ENCODE assay signal across 1 cellular context in the genomic region with DNA sequence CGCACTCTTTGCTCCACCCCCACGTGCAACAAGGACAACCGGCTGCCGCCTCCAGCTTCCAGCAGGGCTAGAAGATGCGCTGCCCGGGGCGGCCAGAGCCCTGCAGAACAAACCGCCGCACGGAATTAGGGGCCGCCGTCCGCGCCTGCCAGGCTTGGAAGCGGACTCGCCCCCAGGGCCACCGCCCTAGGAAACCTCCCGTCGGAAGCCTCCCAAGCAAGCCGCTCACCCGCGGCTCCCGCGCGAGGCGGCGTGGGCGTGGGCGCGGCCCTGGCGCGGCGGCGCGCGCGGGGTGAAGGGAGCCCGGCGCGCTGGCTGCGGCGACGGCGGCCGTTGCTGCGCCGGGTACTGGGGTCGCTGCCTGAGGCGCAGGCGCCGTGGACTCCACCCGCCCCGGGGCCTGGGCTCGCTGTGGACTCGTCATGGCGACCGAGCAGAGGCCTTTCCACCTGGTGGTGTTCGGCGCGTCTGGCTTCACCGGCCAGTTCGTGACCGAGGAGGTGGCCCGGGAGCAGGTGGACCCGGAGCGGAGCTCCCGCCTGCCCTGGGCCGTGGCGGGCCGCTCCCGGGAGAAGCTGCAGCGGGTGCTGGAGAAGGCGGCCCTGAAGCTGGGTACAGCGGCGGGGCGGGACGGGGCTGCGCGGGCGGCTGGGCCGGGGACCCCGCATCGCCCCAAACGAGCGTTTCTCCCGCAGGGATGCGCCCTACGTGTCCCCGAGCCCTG.
TF ChIP-seq lines count a peak whose summit lies in the region.

A gene with protein sequence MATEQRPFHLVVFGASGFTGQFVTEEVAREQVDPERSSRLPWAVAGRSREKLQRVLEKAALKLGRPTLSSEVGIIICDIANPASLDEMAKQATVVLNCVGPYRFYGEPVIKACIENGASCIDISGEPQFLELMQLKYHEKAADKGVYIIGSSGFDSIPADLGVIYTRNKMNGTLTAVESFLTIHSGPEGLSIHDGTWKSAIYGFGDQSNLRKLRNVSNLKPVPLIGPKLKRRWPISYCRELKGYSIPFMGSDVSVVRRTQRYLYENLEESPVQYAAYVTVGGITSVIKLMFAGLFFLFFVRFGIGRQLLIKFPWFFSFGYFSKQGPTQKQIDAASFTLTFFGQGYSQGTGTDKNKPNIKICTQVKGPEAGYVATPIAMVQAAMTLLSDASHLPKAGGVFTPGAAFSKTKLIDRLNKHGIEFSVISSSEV (plus strand): TSS at position 409 of the 724 bp plus-strand sequence. CDS start 14 bp downstream, at position 423.

TF ChIP-seq in HepG2, 621 proteins besides CTCF, POLR2A, EP300 and RAD21 (continued from another document and continues in another):
- TF ChIP-seq, protein P1, sequence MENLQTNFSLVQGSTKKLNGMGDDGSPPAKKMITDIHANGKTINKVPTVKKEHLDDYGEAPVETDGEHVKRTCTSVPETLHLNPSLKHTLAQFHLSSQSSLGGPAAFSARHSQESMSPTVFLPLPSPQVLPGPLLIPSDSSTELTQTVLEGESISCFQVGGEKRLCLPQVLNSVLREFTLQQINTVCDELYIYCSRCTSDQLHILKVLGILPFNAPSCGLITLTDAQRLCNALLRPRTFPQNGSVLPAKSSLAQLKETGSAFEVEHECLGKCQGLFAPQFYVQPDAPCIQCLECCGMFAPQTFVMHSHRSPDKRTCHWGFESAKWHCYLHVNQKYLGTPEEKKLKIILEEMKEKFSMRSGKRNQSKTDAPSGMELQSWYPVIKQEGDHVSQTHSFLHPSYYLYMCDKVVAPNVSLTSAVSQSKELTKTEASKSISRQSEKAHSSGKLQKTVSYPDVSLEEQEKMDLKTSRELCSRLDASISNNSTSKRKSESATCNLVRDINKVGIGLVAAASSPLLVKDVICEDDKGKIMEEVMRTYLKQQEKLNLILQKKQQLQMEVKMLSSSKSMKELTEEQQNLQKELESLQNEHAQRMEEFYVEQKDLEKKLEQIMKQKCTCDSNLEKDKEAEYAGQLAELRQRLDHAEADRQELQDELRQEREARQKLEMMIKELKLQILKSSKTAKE (CRISPR knock-in tag; IDR thresholded peaks at IDR 0.05; ENCODE audit: borderline replicate concordance): no peak
- TF ChIP-seq, protein P2, sequence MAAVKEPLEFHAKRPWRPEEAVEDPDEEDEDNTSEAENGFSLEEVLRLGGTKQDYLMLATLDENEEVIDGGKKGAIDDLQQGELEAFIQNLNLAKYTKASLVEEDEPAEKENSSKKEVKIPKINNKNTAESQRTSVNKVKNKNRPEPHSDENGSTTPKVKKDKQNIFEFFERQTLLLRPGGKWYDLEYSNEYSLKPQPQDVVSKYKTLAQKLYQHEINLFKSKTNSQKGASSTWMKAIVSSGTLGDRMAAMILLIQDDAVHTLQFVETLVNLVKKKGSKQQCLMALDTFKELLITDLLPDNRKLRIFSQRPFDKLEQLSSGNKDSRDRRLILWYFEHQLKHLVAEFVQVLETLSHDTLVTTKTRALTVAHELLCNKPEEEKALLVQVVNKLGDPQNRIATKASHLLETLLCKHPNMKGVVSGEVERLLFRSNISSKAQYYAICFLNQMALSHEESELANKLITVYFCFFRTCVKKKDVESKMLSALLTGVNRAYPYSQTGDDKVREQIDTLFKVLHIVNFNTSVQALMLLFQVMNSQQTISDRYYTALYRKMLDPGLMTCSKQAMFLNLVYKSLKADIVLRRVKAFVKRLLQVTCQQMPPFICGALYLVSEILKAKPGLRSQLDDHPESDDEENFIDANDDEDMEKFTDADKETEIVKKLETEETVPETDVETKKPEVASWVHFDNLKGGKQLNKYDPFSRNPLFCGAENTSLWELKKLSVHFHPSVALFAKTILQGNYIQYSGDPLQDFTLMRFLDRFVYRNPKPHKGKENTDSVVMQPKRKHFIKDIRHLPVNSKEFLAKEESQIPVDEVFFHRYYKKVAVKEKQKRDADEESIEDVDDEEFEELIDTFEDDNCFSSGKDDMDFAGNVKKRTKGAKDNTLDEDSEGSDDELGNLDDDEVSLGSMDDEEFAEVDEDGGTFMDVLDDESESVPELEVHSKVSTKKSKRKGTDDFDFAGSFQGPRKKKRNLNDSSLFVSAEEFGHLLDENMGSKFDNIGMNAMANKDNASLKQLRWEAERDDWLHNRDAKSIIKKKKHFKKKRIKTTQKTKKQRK (IDR thresholded peaks at IDR 0.05; ENCODE audit: low read length): no peak
- TF ChIP-seq KLF15 (CRISPR knock-in tag; IDR thresholded peaks at IDR 0.05; ENCODE audit: borderline replicate concordance) (0 out of 2 replicates have a peak, but pooled peaks have one; percentile 56), SAFB2 (CRISPR knock-in tag; IDR thresholded peaks at IDR 0.05; ENCODE audit: borderline replicate concordance, low read depth) (no peak), TOE1 (CRISPR knock-in tag; IDR thresholded peaks at IDR 0.05) (no peak), TAF15 (IDR thresholded peaks at IDR 0.05; ENCODE audit: low read depth, low read length, poor library complexity, severe bottlenecking) (no peak), JDP2 (CRISPR knock-in tag; IDR thresholded peaks at IDR 0.05; ENCODE audit: borderline replicate concordance) (no peak), REL (CRISPR knock-in tag; conservative IDR thresholded peaks at IDR 0.05) (0 out of 2 replicates have a peak, but pooled peaks have one; percentile 81), ZNF589 (CRISPR knock-in tag; conservative IDR thresholded peaks at IDR 0.05) (peak; percentile 48; the same call in 1 of the 2 replicates), ZNF598 (CRISPR knock-in tag; IDR thresholded peaks at IDR 0.05; ENCODE audit: borderline replicate concordance) (peak; percentile 60; the same call in 1 of the 2 replicates), HNF4A (CRISPR knock-in tag; IDR thresholded peaks at IDR 0.05) (no peak), ZNF282 (IDR thresholded peaks at IDR 0.05; ENCODE audit: partially characterized antibody) (no peak), DR1 (CRISPR knock-in tag; IDR thresholded peaks at IDR 0.05) (no peak), ELF1 (CRISPR knock-in tag; IDR thresholded peaks at IDR 0.05) (0 out of 2 replicates have a peak, but pooled peaks have one; percentile 24), KDM4B (CRISPR knock-in tag; IDR thresholded peaks at IDR 0.05) (no peak), JUNB (CRISPR knock-in tag; IDR thresholded peaks at IDR 0.05; ENCODE audit: borderline replicate concordance) (no peak; the same call in 1 of the 2 replicates), SKI (IDR thresholded peaks at IDR 0.05; ENCODE audit: partially characterized antibody) (peak; percentile 19), MYNN (CRISPR knock-in tag; IDR thresholded peaks at IDR 0.05; ENCODE audit: low read depth) (no peak)
- TF ChIP-seq, protein P3, sequence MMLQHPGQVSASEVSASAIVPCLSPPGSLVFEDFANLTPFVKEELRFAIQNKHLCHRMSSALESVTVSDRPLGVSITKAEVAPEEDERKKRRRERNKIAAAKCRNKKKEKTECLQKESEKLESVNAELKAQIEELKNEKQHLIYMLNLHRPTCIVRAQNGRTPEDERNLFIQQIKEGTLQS (CRISPR knock-in tag; IDR thresholded peaks at IDR 0.05): no peak
- TF ChIP-seq, protein P4, sequence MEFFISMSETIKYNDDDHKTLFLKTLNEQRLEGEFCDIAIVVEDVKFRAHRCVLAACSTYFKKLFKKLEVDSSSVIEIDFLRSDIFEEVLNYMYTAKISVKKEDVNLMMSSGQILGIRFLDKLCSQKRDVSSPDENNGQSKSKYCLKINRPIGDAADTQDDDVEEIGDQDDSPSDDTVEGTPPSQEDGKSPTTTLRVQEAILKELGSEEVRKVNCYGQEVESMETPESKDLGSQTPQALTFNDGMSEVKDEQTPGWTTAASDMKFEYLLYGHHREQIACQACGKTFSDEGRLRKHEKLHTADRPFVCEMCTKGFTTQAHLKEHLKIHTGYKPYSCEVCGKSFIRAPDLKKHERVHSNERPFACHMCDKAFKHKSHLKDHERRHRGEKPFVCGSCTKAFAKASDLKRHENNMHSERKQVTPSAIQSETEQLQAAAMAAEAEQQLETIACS (CRISPR knock-in tag; IDR thresholded peaks at IDR 0.05): peak; percentile 80
- TF ChIP-seq, protein P5, sequence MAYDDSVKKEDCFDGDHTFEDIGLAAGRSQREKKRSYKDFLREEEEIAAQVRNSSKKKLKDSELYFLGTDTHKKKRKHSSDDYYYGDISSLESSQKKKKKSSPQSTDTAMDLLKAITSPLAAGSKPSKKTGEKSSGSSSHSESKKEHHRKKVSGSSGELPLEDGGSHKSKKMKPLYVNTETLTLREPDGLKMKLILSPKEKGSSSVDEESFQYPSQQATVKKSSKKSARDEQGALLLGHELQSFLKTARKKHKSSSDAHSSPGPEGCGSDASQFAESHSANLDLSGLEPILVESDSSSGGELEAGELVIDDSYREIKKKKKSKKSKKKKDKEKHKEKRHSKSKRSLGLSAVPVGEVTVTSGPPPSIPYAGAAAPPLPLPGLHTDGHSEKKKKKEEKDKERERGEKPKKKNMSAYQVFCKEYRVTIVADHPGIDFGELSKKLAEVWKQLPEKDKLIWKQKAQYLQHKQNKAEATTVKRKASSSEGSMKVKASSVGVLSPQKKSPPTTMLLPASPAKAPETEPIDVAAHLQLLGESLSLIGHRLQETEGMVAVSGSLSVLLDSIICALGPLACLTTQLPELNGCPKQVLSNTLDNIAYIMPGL (CRISPR knock-in tag; IDR thresholded peaks at IDR 0.05; ENCODE audit: borderline replicate concordance in 1 of 2, low read depth in 1 of 2): peak; percentile 87 to 95
- TF ChIP-seq, protein P6, sequence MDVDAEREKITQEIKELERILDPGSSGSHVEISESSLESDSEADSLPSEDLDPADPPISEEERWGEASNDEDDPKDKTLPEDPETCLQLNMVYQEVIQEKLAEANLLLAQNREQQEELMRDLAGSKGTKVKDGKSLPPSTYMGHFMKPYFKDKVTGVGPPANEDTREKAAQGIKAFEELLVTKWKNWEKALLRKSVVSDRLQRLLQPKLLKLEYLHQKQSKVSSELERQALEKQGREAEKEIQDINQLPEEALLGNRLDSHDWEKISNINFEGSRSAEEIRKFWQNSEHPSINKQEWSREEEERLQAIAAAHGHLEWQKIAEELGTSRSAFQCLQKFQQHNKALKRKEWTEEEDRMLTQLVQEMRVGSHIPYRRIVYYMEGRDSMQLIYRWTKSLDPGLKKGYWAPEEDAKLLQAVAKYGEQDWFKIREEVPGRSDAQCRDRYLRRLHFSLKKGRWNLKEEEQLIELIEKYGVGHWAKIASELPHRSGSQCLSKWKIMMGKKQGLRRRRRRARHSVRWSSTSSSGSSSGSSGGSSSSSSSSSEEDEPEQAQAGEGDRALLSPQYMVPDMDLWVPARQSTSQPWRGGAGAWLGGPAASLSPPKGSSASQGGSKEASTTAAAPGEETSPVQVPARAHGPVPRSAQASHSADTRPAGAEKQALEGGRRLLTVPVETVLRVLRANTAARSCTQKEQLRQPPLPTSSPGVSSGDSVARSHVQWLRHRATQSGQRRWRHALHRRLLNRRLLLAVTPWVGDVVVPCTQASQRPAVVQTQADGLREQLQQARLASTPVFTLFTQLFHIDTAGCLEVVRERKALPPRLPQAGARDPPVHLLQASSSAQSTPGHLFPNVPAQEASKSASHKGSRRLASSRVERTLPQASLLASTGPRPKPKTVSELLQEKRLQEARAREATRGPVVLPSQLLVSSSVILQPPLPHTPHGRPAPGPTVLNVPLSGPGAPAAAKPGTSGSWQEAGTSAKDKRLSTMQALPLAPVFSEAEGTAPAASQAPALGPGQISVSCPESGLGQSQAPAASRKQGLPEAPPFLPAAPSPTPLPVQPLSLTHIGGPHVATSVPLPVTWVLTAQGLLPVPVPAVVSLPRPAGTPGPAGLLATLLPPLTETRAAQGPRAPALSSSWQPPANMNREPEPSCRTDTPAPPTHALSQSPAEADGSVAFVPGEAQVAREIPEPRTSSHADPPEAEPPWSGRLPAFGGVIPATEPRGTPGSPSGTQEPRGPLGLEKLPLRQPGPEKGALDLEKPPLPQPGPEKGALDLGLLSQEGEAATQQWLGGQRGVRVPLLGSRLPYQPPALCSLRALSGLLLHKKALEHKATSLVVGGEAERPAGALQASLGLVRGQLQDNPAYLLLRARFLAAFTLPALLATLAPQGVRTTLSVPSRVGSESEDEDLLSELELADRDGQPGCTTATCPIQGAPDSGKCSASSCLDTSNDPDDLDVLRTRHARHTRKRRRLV (CRISPR knock-in tag; IDR thresholded peaks at IDR 0.05): 0 out of 2 replicates have a peak, but pooled peaks have one; percentile 57
- TF ChIP-seq, protein P7, sequence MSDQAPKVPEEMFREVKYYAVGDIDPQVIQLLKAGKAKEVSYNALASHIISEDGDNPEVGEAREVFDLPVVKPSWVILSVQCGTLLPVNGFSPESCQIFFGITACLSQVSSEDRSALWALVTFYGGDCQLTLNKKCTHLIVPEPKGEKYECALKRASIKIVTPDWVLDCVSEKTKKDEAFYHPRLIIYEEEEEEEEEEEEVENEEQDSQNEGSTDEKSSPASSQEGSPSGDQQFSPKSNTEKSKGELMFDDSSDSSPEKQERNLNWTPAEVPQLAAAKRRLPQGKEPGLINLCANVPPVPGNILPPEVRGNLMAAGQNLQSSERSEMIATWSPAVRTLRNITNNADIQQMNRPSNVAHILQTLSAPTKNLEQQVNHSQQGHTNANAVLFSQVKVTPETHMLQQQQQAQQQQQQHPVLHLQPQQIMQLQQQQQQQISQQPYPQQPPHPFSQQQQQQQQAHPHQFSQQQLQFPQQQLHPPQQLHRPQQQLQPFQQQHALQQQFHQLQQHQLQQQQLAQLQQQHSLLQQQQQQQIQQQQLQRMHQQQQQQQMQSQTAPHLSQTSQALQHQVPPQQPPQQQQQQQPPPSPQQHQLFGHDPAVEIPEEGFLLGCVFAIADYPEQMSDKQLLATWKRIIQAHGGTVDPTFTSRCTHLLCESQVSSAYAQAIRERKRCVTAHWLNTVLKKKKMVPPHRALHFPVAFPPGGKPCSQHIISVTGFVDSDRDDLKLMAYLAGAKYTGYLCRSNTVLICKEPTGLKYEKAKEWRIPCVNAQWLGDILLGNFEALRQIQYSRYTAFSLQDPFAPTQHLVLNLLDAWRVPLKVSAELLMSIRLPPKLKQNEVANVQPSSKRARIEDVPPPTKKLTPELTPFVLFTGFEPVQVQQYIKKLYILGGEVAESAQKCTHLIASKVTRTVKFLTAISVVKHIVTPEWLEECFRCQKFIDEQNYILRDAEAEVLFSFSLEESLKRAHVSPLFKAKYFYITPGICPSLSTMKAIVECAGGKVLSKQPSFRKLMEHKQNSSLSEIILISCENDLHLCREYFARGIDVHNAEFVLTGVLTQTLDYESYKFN (CRISPR knock-in tag; conservative IDR thresholded peaks at IDR 0.05): 0 out of 2 replicates have a peak, but pooled peaks have one; percentile 9
- TF ChIP-seq, protein P8, sequence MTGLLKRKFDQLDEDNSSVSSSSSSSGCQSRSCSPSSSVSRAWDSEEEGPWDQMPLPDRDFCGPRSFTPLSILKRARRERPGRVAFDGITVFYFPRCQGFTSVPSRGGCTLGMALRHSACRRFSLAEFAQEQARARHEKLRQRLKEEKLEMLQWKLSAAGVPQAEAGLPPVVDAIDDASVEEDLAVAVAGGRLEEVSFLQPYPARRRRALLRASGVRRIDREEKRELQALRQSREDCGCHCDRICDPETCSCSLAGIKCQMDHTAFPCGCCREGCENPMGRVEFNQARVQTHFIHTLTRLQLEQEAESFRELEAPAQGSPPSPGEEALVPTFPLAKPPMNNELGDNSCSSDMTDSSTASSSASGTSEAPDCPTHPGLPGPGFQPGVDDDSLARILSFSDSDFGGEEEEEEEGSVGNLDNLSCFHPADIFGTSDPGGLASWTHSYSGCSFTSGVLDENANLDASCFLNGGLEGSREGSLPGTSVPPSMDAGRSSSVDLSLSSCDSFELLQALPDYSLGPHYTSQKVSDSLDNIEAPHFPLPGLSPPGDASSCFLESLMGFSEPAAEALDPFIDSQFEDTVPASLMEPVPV (CRISPR knock-in tag; IDR thresholded peaks at IDR 0.05): peak; percentile 81; the same call in 1 of the 2 replicates
- TF ChIP-seq, protein P9, sequence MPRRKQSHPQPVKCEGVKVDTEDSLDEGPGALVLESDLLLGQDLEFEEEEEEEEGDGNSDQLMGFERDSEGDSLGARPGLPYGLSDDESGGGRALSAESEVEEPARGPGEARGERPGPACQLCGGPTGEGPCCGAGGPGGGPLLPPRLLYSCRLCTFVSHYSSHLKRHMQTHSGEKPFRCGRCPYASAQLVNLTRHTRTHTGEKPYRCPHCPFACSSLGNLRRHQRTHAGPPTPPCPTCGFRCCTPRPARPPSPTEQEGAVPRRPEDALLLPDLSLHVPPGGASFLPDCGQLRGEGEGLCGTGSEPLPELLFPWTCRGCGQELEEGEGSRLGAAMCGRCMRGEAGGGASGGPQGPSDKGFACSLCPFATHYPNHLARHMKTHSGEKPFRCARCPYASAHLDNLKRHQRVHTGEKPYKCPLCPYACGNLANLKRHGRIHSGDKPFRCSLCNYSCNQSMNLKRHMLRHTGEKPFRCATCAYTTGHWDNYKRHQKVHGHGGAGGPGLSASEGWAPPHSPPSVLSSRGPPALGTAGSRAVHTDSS (CRISPR knock-in tag; conservative IDR thresholded peaks at IDR 0.05): no peak
